Comparison of ENCODE assay signal across 8 cellular contexts in genomic region chr17:39953471-39953888, GRCh38. TPM values are rescaled to one million over a fixed set of nuclear protein-coding genes. Genes with fewer than 3 reads are reported as not detected.
DNase-seq lines count a peak whose midpoint lies in the region; ATAC-seq, FAIRE-seq and TF ChIP-seq lines count a peak whose summit lies in the region.

No MANE protein-coding gene starts in this region.

- H3K36me3 Mint-ChIP-seq in T-helper 2 cell treated with Interferon-gamma antibody and Interleukin-4, amounts not matched to agents 5 μg/mL and 100 μg/mL, for 36 hours (ENCODE audit: low read depth): no peaks in the 10 kb centered on the region
- no peaks in the 10 kb centered on the region for H3K36me3 Mint-ChIP-seq in activated T-helper 17 cell treated with anti-CD3 and anti-CD28 coated beads, Interleukin-2, amount 50 U/mL, for 72 hours (ENCODE audit: low read depth)

- no peak for TF ChIP-seq CTCF in keratinocyte (optimal IDR thresholded peaks at IDR 0.05 in 1 of 3, IDR thresholded peaks at IDR 0.05 in 1 of 3, conservative IDR thresholded peaks at IDR 0.05 in 1 of 3; ENCODE audit: extremely low read depth in 1 of 3, insufficient read depth in 2 of 3, low read length in 3 of 3)

- H3K79me2 ChIP-seq in keratinocyte (ENCODE audit: control insufficient read depth, insufficient read depth, low read length): no peaks in the 10 kb centered on the region

- H4K20me1 ChIP-seq in keratinocyte (ENCODE audit: control insufficient read depth, extremely low read depth, insufficient read depth, low read length): no peaks in the 10 kb centered on the region

- no peaks in the 10 kb centered on the region for H3K9me3 Mint-ChIP-seq in T-helper 2 cell treated with Interferon-gamma antibody and Interleukin-4, amounts not matched to agents 5 μg/mL and 100 μg/mL, for 36 hours
- H3K9me3 Mint-ChIP-seq in activated T-helper 17 cell treated with anti-CD3 and anti-CD28 coated beads, Interleukin-2, amount 50 U/mL, for 72 hours: no peaks in the 10 kb centered on the region

- peaks cover 5% of the 10 kb centered on the region for H3K27me3 ChIP-seq in keratinocyte (ENCODE audit: control insufficient read depth, extremely low read depth, insufficient read depth, low read length)

- H3K4me2 ChIP-seq in keratinocyte (ENCODE audit: control insufficient read depth, extremely low read depth, insufficient read depth, low read depth, low read length): peak overlapping the region; percentile 69

- no peak for ATAC-seq in activated T-helper 17 cell treated with anti-CD3 and anti-CD28 coated beads, Interleukin-2, amount 50 U/mL, for 72 hours (replicated peaks)
- ATAC-seq in HG03442 (IDR thresholded peaks at IDR 0.05; ENCODE audit: unreplicated experiment): no peak

- H3K27me3 Mint-ChIP-seq in T-helper 2 cell treated with Interferon-gamma antibody and Interleukin-4, amounts not matched to agents 5 μg/mL and 100 μg/mL, for 36 hours (ENCODE audit: low read depth): peaks cover 5% of the 10 kb centered on the region
- H3K27me3 Mint-ChIP-seq in activated T-helper 17 cell treated with anti-CD3 and anti-CD28 coated beads, Interleukin-2, amount 50 U/mL, for 72 hours: no peaks in the 10 kb centered on the region

- dilution Hi-C loops in keratinocyte (cut with MboI; ENCODE audit: extremely low pct_ligation_motif_present, low sequenced_read_pairs): no loop called here

- peaks cover 21% of the 10 kb centered on the region for H3K4me1 Mint-ChIP-seq in T-helper 2 cell treated with Interferon-gamma antibody and Interleukin-4, amounts not matched to agents 5 μg/mL and 100 μg/mL, for 36 hours (ENCODE audit: low read depth)
- no peaks in the 10 kb centered on the region for H3K4me1 Mint-ChIP-seq in activated T-helper 17 cell treated with anti-CD3 and anti-CD28 coated beads, Interleukin-2, amount 50 U/mL, for 72 hours

- H3K9me1 ChIP-seq in keratinocyte (ENCODE audit: control insufficient read depth, extremely low read depth, insufficient read depth, low read length): no peaks in the 10 kb centered on the region

- H3K27ac ChIP-seq in keratinocyte (ENCODE audit: control insufficient read depth, insufficient read depth, low read length) (no peak overlapping the region), temporal lobe (ENCODE audit: low read depth, low read length) (peak overlapping the region; percentile 28)

- H3K9ac ChIP-seq in keratinocyte (ENCODE audit: control insufficient read depth, extremely low read depth, insufficient read depth, low read length): peak overlapping the region; percentile 8

- H3K4me3 Mint-ChIP-seq in T-helper 2 cell treated with Interferon-gamma antibody and Interleukin-4, amounts not matched to agents 5 μg/mL and 100 μg/mL, for 36 hours: peak overlapping the region; percentile 89
- peak overlapping the region; percentile 85 for H3K4me3 Mint-ChIP-seq in activated T-helper 17 cell treated with anti-CD3 and anti-CD28 coated beads, Interleukin-2, amount 50 U/mL, for 72 hours

- no peaks in the 10 kb centered on the region for H3K36me3 ChIP-seq in keratinocyte (ENCODE audit: control insufficient read depth in 2 of 2, extremely low read depth in 1 of 2, insufficient read depth in 2 of 2, low read length in 2 of 2)

- DNase-seq in T-helper 2 cell treated with Interferon-gamma antibody and Interleukin-4, amounts not matched to agents 5 μg/mL and 100 μg/mL, for 36 hours (ENCODE audit: low spot score): no peak
- DNase-seq in T-helper 2 cell (no peak), keratinocyte (ENCODE audit: low read depth, low spot score) (no peak), OCI-M2 (lab: John Stamatoyannopoulos, UW; ENCODE audit: unreplicated experiment) (no peak)
- DNase-seq in stimulated activated CD4-positive, alpha-beta T cell treated with anti-CD3 and anti-CD28 coated beads, Interleukin-4, amount 100 ng/mL, for 24 hours: no peak

- peak overlapping the region; percentile 89 for H3K27ac Mint-ChIP-seq in T-helper 2 cell treated with Interferon-gamma antibody and Interleukin-4, amounts not matched to agents 5 μg/mL and 100 μg/mL, for 36 hours
- H3K27ac Mint-ChIP-seq in activated T-helper 17 cell treated with anti-CD3 and anti-CD28 coated beads, Interleukin-2, amount 50 U/mL, for 72 hours: peak overlapping the region; percentile 87

- H3K4me1 ChIP-seq in keratinocyte (ENCODE audit: control insufficient read depth, extremely low read depth, insufficient read depth, low read length): peaks cover 4% of the 10 kb centered on the region

- no peak for FAIRE-seq in keratinocyte (lab: Jason Lieb, UNC)

- peak overlapping the region; percentile 87 for H2AFZ ChIP-seq in keratinocyte (ENCODE audit: control insufficient read depth, low read length)

- no peaks in the 10 kb centered on the region for H3K9me3 ChIP-seq in keratinocyte (ENCODE audit: control insufficient read depth, low read depth, low read length)

- H3K4me3 ChIP-seq in keratinocyte (ENCODE audit: control insufficient read depth in 2 of 3, extremely low read depth in 1 of 3, insufficient read depth in 2 of 3, low read depth in 1 of 3, low read length in 3 of 3): peak overlapping the region in 2 of 3 experiments; percentile 29 to 32

RNA-seq across cellular contexts. Expression of gene GSDMA, which starts 9.3 kb away (rescaled TPM):
- total RNA-seq in activated T-helper 17 cell treated with anti-CD3 and anti-CD28 coated beads, Interleukin-2, amount 50 U/mL, for 72 hours: 1 to 10 TPM in 1 of 2 donors, under 1 TPM in 1; 0.63 to 1.1 TPM
- polyA plus RNA-seq in keratinocyte: 5.0 to 9.8 TPM (median 8.5 TPM) in 3 replicates
- polyA plus RNA-seq in keratinocyte (2011; ENCODE audit: low read depth): 82.1 TPM
- 4.2 and 4.8 TPM in 2 replicates for polyA plus RNA-seq in keratinocyte (2011; cell fraction: cytosol; rRNA removed)
- 6.4 and 7.4 TPM in 2 replicates for polyA plus RNA-seq in keratinocyte (2011; cell fraction: nucleus; rRNA removed)
- polyA plus RNA-seq in keratinocyte (2012; ENCODE audit: low replicate concordance): 6.5 and 78.8 TPM in 2 replicates
- polyA minus RNA-seq in keratinocyte: 10.6 to 15.5 TPM (median 12.3 TPM) in 3 replicates
- 2.9 TPM for polyA minus RNA-seq in keratinocyte (2011; cell fraction: cytosol; rRNA and poly(A)+ RNA removed)
- 4.3 and 6.3 TPM in 2 replicates for polyA minus RNA-seq in keratinocyte (2011; cell fraction: nucleus; rRNA and poly(A)+ RNA removed)
- under 0.01 TPM for total RNA-seq in temporal lobe

RNA-seq across cellular contexts. Expression of gene LRRC3C, which starts 25.9 kb away (rescaled TPM):
- total RNA-seq in activated T-helper 17 cell treated with anti-CD3 and anti-CD28 coated beads, Interleukin-2, amount 50 U/mL, for 72 hours: not detected
- not detected in 3 replicates for polyA plus RNA-seq in keratinocyte
- not detected for polyA plus RNA-seq in keratinocyte (2011; ENCODE audit: low read depth)
- not detected in 2 replicates for polyA plus RNA-seq in keratinocyte (2011; cell fraction: cytosol; rRNA removed)
- not detected in 2 replicates for polyA plus RNA-seq in keratinocyte (2011; cell fraction: nucleus; rRNA removed)
- polyA plus RNA-seq in keratinocyte (2012; ENCODE audit: low replicate concordance): not detected in 2 replicates
- not detected in 3 replicates for polyA minus RNA-seq in keratinocyte
- not detected for polyA minus RNA-seq in keratinocyte (2011; cell fraction: cytosol; rRNA and poly(A)+ RNA removed)
- polyA minus RNA-seq in keratinocyte (2011; cell fraction: nucleus; rRNA and poly(A)+ RNA removed): not detected in 2 replicates
- total RNA-seq in temporal lobe: not detected

RNA-seq across cellular contexts. Expression of gene ORMDL3, which starts 26.1 kb away (rescaled TPM):
- 10 to 100 TPM; 66.8 to 70.3 TPM for total RNA-seq in activated T-helper 17 cell treated with anti-CD3 and anti-CD28 coated beads, Interleukin-2, amount 50 U/mL, for 72 hours
- polyA plus RNA-seq in keratinocyte: 22.0 to 91.4 TPM (median 36.3 TPM) in 3 replicates
- 12.5 TPM for polyA plus RNA-seq in keratinocyte (2011; ENCODE audit: low read depth)
- 46.4 and 47.5 TPM in 2 replicates for polyA plus RNA-seq in keratinocyte (2011; cell fraction: cytosol; rRNA removed)
- polyA plus RNA-seq in keratinocyte (2011; cell fraction: nucleus; rRNA removed): 88.7 and 121 TPM in 2 replicates
- polyA plus RNA-seq in keratinocyte (2012; ENCODE audit: low replicate concordance): 28.0 and 49.1 TPM in 2 replicates
- 71.6 to 156 TPM (median 154 TPM) in 3 replicates for polyA minus RNA-seq in keratinocyte
- polyA minus RNA-seq in keratinocyte (2011; cell fraction: cytosol; rRNA and poly(A)+ RNA removed): 37.6 TPM
- 27.5 and 51.5 TPM in 2 replicates for polyA minus RNA-seq in keratinocyte (2011; cell fraction: nucleus; rRNA and poly(A)+ RNA removed)
- total RNA-seq in temporal lobe: 27.8 TPM

RNA-seq across cellular contexts. Expression of gene PSMD3, which starts 27.1 kb away (rescaled TPM):
- 100 to 1,000 TPM in 1 of 2 donors, 10 to 100 TPM in 1; 97.6 to 159 TPM for total RNA-seq in activated T-helper 17 cell treated with anti-CD3 and anti-CD28 coated beads, Interleukin-2, amount 50 U/mL, for 72 hours
- 97.1 to 169 TPM (median 108 TPM) in 3 replicates for polyA plus RNA-seq in keratinocyte
- 105 TPM for polyA plus RNA-seq in keratinocyte (2011; ENCODE audit: low read depth)
- polyA plus RNA-seq in keratinocyte (2011; cell fraction: cytosol; rRNA removed): 108 and 128 TPM in 2 replicates
- polyA plus RNA-seq in keratinocyte (2011; cell fraction: nucleus; rRNA removed): 162 and 174 TPM in 2 replicates
- 129 and 159 TPM in 2 replicates for polyA plus RNA-seq in keratinocyte (2012; ENCODE audit: low replicate concordance)
- 114 to 244 TPM (median 137 TPM) in 3 replicates for polyA minus RNA-seq in keratinocyte
- 90.9 TPM for polyA minus RNA-seq in keratinocyte (2011; cell fraction: cytosol; rRNA and poly(A)+ RNA removed)
- polyA minus RNA-seq in keratinocyte (2011; cell fraction: nucleus; rRNA and poly(A)+ RNA removed): 61.0 and 68.6 TPM in 2 replicates
- 57.5 TPM for total RNA-seq in temporal lobe

RNA-seq across cellular contexts. Expression of gene GSDMB, which starts 35.0 kb away (rescaled TPM):
- total RNA-seq in activated T-helper 17 cell treated with anti-CD3 and anti-CD28 coated beads, Interleukin-2, amount 50 U/mL, for 72 hours: 10 to 100 TPM; 28.9 to 37.6 TPM
- 2.3 to 10.5 TPM (median 7.1 TPM) in 3 replicates for polyA plus RNA-seq in keratinocyte
- polyA plus RNA-seq in keratinocyte (2011; ENCODE audit: low read depth): 39.5 TPM
- 0.64 and 1.1 TPM in 2 replicates for polyA plus RNA-seq in keratinocyte (2011; cell fraction: cytosol; rRNA removed)
- polyA plus RNA-seq in keratinocyte (2011; cell fraction: nucleus; rRNA removed): 48.0 and 59.3 TPM in 2 replicates
- polyA plus RNA-seq in keratinocyte (2012; ENCODE audit: low replicate concordance): 2.0 and 17.2 TPM in 2 replicates
- polyA minus RNA-seq in keratinocyte: 0.30 to 8.0 TPM (median 6.1 TPM) in 3 replicates
- not detected for polyA minus RNA-seq in keratinocyte (2011; cell fraction: cytosol; rRNA and poly(A)+ RNA removed)
- polyA minus RNA-seq in keratinocyte (2011; cell fraction: nucleus; rRNA and poly(A)+ RNA removed): 7.0 and 14.3 TPM in 2 replicates
- total RNA-seq in temporal lobe: 7.4 TPM
